15 cellular contexts compared by ENCODE assay signal in the genomic region with DNA sequence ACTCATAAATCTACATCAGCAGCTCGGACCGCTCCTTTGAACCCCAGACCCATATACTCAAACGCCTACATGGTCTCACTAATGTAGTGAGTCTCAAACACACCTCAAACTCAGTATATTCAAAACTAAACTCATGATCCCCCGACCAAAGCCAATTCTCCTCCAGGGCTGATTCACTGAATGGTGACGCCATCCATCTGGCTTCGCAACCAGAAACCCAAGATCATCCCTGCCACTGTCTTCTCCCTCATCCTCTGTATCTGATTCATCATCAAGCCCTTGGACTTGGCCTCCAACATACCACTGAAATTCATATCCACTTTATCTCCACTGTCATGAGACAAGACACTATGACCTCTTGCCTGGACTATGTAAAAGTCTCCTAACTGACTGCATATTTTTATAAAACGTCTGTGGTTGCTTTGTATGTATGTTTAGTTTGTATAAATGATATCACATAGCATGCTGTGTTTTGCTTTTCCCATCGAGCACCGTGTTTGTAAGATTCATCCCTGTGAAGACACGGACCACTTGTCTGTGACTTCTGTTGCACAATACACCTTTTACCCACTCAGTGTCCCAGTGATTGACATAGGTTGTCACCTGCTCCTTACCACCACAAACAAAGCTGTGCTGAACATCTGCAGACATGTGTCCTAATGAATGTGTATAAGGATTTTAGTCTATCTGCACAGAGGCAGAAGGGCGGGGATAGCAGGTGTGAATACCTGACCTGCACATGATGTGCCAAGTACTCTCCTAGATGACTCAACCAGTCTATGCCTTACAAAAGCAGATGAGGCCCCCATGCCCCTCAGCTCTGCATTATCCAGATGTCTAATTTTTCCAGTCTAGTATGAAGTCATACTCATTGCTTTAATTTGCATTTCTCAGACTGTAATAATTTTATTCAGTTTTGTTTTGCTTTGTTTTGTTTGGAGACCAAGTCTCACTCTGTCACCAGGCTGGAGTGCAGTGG.
DNase-seq lines count a peak whose midpoint lies in the region; ATAC-seq and TF ChIP-seq lines count a peak whose summit lies in the region.
"Had no signal": no experiment of that assay in that cellular context is flagged by ENCODE, and none has a peak within 500 bp of the region (broad histone marks: within the 10 kb centered on the region; RNA-seq: fewer than 3 reads in every experiment).

No MANE protein-coding gene starts in this region.

- H3K4me1 ChIP-seq in IMR-90 (ENCODE audit: control insufficient read depth, insufficient read depth, low read length): peaks cover 24% of the 10 kb centered on the region
- peaks cover 0 to 5% of the 10 kb centered on the region in 2 donors for H3K4me1 ChIP-seq in lung (ENCODE audit: control insufficient read depth in 2 of 2, insufficient read depth in 2 of 2, low read length in 2 of 2)
- H3K4me1 ChIP-seq: neural progenitor cell had no signal

- TF ChIP-seq CTCF in BJ (IDR thresholded peaks at IDR 0.05; ENCODE audit: insufficient read depth, low read depth, low read length) (no peak), IMR-90 (conservative IDR thresholded peaks at IDR 0.05; ENCODE audit: low read depth, low read length) (no peak), cardiac fibroblast (IDR thresholded peaks at IDR 0.05; ENCODE audit: low read depth, low read length) (no peak), lung (IDR thresholded peaks at IDR 0.05; ENCODE audit: control extremely low read depth, extremely low read depth) (no peak), GM10266 (IDR thresholded peaks at IDR 0.05; ENCODE audit: control insufficient read depth, insufficient read depth, low read depth, missing control alignments) (no peak)

- H3K18ac ChIP-seq in IMR-90 (ENCODE audit: low read depth, low read length): peak overlapping the region; percentile 70

- H3K36me3 ChIP-seq in BJ (ENCODE audit: control insufficient read depth, insufficient read depth, low read length): no peaks in the 10 kb centered on the region
- no peaks in the 10 kb centered on the region for H3K36me3 ChIP-seq in IMR-90 (ENCODE audit: control insufficient read depth, insufficient read depth, low read length)
- peaks cover 0 to 3% of the 10 kb centered on the region in 2 donors for H3K36me3 ChIP-seq in lung (ENCODE audit: control insufficient read depth in 2 of 2, insufficient read depth in 2 of 2, low read length in 2 of 2)
- H3K36me3 ChIP-seq: neural progenitor cell had no signal

- H4K91ac ChIP-seq in IMR-90 (ENCODE audit: insufficient read depth, low read depth, low read length): peak overlapping the region; percentile 84

- ATAC-seq in IMR-90 (ENCODE audit: low read depth) (peak; percentile 92), lung (ENCODE audit: insufficient read depth, low FRiP score) (peak; percentile 11)

- peaks cover 25% of the 10 kb centered on the region for H3K9me1 ChIP-seq in IMR-90 (ENCODE audit: insufficient read depth, low read length)

- H3K23ac ChIP-seq in IMR-90 (ENCODE audit: low read depth, low read length): peak overlapping the region; percentile 78; the same call in 1 of the 2 replicates

- H3K14ac ChIP-seq in IMR-90 (replicated peaks; ENCODE audit: low read depth, low read length): peak overlapping the region; percentile 85

- no TSS peak for BruUV-seq in IMR-90 (replicated peaks; lab: Mats Ljungman, UMichigan)

- no peaks in the 10 kb centered on the region for H3K79me1 ChIP-seq in IMR-90 (ENCODE audit: low read depth in 1 of 2, low read length in 2 of 2)

- WGBS in IMR-90 (ENCODE audit: extremely low coverage in 2 of 2, insufficient read length in 1 of 2), 2 experiments: 29% methylated on average over 4 of the region's 11 CpGs; no CpG with 5 or more reads in 1 of the 2 experiments
- WGBS in lung, 2 donors: 73 to 86% methylated on average over 11 of the region's 11 CpGs

- H3K27me3 ChIP-seq in BJ (ENCODE audit: control insufficient read depth, insufficient read depth, low read length): no peaks in the 10 kb centered on the region
- no peaks in the 10 kb centered on the region for H3K27me3 ChIP-seq in IMR-90 (ENCODE audit: control insufficient read depth, insufficient read depth, low read length)
- H3K27me3 ChIP-seq in lung (ENCODE audit: control insufficient read depth, insufficient read depth): no peaks in the 10 kb centered on the region
- H3K27me3 ChIP-seq: neural progenitor cell had no signal

- H2BK15ac ChIP-seq in IMR-90 (ENCODE audit: low read depth, low read length): peak overlapping the region; percentile 88; the same call in 2 of the 3 replicates

- POLR2A ChIA-PET in BJ (lab: Charles Lee) (no interaction called here), IMR-90 (lab: Charles Lee; ENCODE audit: unreplicated experiment) (no interaction called here)

- peak overlapping the region; percentile 91 for H2AK9ac ChIP-seq in IMR-90 (replicated peaks; ENCODE audit: low read depth, low read length, poor library complexity)

- H4K8ac ChIP-seq in IMR-90 (ENCODE audit: low read depth in 2 of 2, low read length in 2 of 2): peak overlapping the region; percentile 36 to 43; a peak in 3 of 4 replicates

- peak overlapping the region; percentile 85 for H2BK20ac ChIP-seq in IMR-90 (ENCODE audit: low read depth, low read length)

- intact Hi-C loops in IMR-90 (cut with micrococcal nuclease): loop anchor here (1.0 to 10.0 kb wide), 2 partner anchors 238 to 963 kb away; no protein-coding TSS in a partner anchor

- dilution Hi-C loops in IMR-90 (cut with HindIII; ENCODE audit: low sequenced_read_pairs, unreplicated experiment): no loop called here

- in situ Hi-C loops in IMR-90 (cut with MboI; ENCODE audit: low sequenced_read_pairs): loop anchor here (10.0 kb wide), 1 partner anchor 613 kb away; a partner anchor contains a TSS

- no peak for TF ChIP-seq RAD21 in IMR-90 (IDR thresholded peaks at IDR 0.05; ENCODE audit: low read length)

- H3K4me2 ChIP-seq in IMR-90 (ENCODE audit: low read depth, low read length): peak overlapping the region; percentile 24
- H3K4me2 ChIP-seq: neural progenitor cell had no signal

- H2AFZ ChIP-seq in IMR-90 (replicated peaks; ENCODE audit: low read length, poor library complexity): peak overlapping the region; percentile 34
- H2AFZ ChIP-seq: neural progenitor cell had no signal

- H3K9ac ChIP-seq in IMR-90 (ENCODE audit: low read depth, low read length): peak overlapping the region; percentile 10; the same call in 1 of the 2 replicates
- H3K9ac ChIP-seq: neural progenitor cell had no signal

- peak overlapping the region; percentile 93 for H2BK120ac ChIP-seq in IMR-90 (ENCODE audit: low read depth, low read length)

- CTCF ChIA-PET in BJ (lab: Yijun Ruan, JAX): interaction anchor here (0.7 to 1.8 kb wide), 5 partner anchors 59 to 1192 kb away, joined by 3 to 10 read pairs (median 4); no protein-coding TSS in a partner anchor
- CTCF ChIA-PET in IMR-90 (lab: Yijun Ruan, JAX): interaction anchor here (1.1 kb wide), 1 partner anchor 231 kb away, joined by 3 read pairs; no protein-coding TSS in a partner anchor

- H3K27ac ChIP-seq in IMR-90 (ENCODE audit: insufficient read depth, low read length) (peak overlapping the region; percentile 86), lung (ENCODE audit: low read depth in 1 of 2, low read length in 1 of 2) (no peak overlapping the region)
- H3K27ac ChIP-seq: neural progenitor cell had no signal

- H3K56ac ChIP-seq in IMR-90 (ENCODE audit: extremely low read depth, insufficient read depth, low read length): no peak overlapping the region

- no peaks in the 10 kb centered on the region; the same call in 1 of the 2 replicates for H4K20me1 ChIP-seq in IMR-90 (ENCODE audit: insufficient read depth, low read length)

- H3K4me3 ChIP-seq in BJ (ENCODE audit: low read depth, low read length) (no peak overlapping the region), IMR-90 (ENCODE audit: insufficient read depth, low read depth, low read length) (no peak overlapping the region), cardiac fibroblast (replicated peaks in 1 of 2; ENCODE audit: low read depth in 2 of 2, low read length in 2 of 2) (no peak overlapping the region), lung (no peak overlapping the region)
- H3K4me3 ChIP-seq: neural progenitor cell had no signal

- H3K9me3 ChIP-seq in IMR-90 (ENCODE audit: control insufficient read depth, insufficient read depth, low read length): no peaks in the 10 kb centered on the region
- H3K9me3 ChIP-seq in lung (ENCODE audit: control insufficient read depth in 2 of 2, insufficient read depth in 1 of 2, low read length in 1 of 2): no peaks in the 10 kb centered on the region

- H2AK5ac ChIP-seq in IMR-90 (ENCODE audit: low read depth, low read length): peak overlapping the region; percentile 85

- DNase-seq in BJ (ENCODE audit: low read depth): peak; percentile 32
- DNase-seq in IMR-90: peak; percentile 99
- DNase-seq in cardiac fibroblast (ENCODE audit: low read depth in 2 of 2): peak; percentile 55 to 76
- DNase-seq in lung (ENCODE audit: low spot score): no peak
- DNase-seq in activated CD4-positive, CD25-positive, alpha-beta regulatory T cell treated with anti-CD3 and anti-CD28 coated beads, Interleukin-2, amount 50 U/mL, for 72 hours: no peak
- no peak for DNase-seq in GM10266 (ENCODE audit: extremely low spot score)
- no peak for DNase-seq in NCI-H1417 treated with DMSO at 0.1 percent for 48 hours (lab: John Stamatoyannopoulos, UW)
- DNase-seq in SW 1271 (lab: John Stamatoyannopoulos, UW): no peak
- DNase-seq: activated CD4-positive, alpha-beta T cell treated with anti-CD3 and anti-CD28 coated beads, Interleukin-2, amount 10 ng/mL, durations not matched to agents 7 days and 5 days; activated effector memory CD4-positive, alpha-beta T cell treated with Interleukin-2 at 50 U/mL for 16 hours; CD4-positive, alpha-beta memory T cell; Kasumi-1; NCI-H2171 treated with DMSO at 0.1 percent for 48 hours; substantia nigra had no signal

- H3K4ac ChIP-seq in IMR-90 (ENCODE audit: low read depth, low read length): peak overlapping the region; percentile 87

- H2BK5ac ChIP-seq in IMR-90 (ENCODE audit: low read depth, low read length, poor library complexity, severe bottlenecking): peak overlapping the region; percentile 83

- H4K5ac ChIP-seq in IMR-90 (ENCODE audit: low read depth, low read length): peak overlapping the region; percentile 65

- TF ChIP-seq POLR2A in IMR-90 (IDR thresholded peaks at IDR 0.05; ENCODE audit: low read depth, low read length): no peak

TF ChIP-seq in IMR-90, 13 proteins besides CTCF, POLR2A, EP300 and RAD21:
- TF ChIP-seq BHLHE40 (IDR thresholded peaks at IDR 0.05; ENCODE audit: low read depth, low read length): no peak
- peak; percentile 75 for TF ChIP-seq FOS (IDR thresholded peaks at IDR 0.05; ENCODE audit: low read depth, low read length)
- TF ChIP-seq CEBPB (IDR thresholded peaks at IDR 0.05; ENCODE audit: low read depth, low read length): peak; percentile 99

Comparison
In these comparisons a context has a peak if more than half of its experiments do, and no peak if none do; other contexts are left out.
1. DNase-seq: peak in BJ (single experiment), IMR-90 (single experiment) and cardiac fibroblast (2 of 2); none in lung (single experiment), activated CD4-positive, CD25-positive, alpha-beta regulatory T cell treated with anti-CD3 and anti-CD28 coated beads, Interleukin-2, amount 50 U/mL, for 72 hours (single experiment), GM10266 (single experiment), NCI-H1417 treated with DMSO at 0.1 percent for 48 hours (single experiment) and SW 1271 (0 of 2).